In the genomic region with DNA sequence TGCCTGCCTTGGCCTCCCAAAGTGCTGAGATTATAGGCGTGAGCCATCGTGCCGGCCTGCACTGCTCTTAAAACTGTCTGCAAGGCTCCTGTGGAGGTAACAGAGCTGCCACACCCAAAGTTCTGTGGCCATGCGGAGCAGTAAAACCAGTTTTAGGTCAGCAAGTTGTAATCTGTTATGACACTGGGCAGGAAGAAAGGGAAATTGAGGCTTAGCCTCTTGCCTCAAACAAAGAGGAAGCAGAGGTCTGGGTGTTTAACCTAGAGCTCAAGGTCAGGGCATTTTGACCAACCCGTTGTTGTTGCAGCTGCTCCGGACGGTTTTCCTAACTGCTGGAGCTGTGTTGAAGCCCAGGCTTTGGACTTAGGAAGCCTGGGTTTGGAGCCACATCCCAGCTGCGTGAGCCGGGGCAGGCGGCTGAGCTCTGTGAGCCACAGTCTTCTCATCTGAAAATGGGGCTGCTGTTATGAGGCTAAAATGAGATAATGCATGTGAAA, we compare ENCODE assay signal across 12 cellular contexts. TPM values are rescaled to one million over a fixed set of nuclear protein-coding genes. Genes with fewer than 3 reads are reported as not detected.
DNase-seq lines count a peak whose midpoint lies in the region; ATAC-seq and TF ChIP-seq lines count a peak whose summit lies in the region.
"Had no signal": no experiment of that assay in that cellular context is flagged by ENCODE, and none has a peak within 500 bp of the region (broad histone marks: within the 10 kb centered on the region; RNA-seq: fewer than 3 reads in every experiment).

No MANE protein-coding gene starts in this region.

- TF ChIP-seq CTCF in MM.1S (IDR thresholded peaks at IDR 0.05; ENCODE audit: low read length) = no peak

- no peak overlapping the region for H2BK5ac ChIP-seq in mesenchymal stem cell (ENCODE audit: low read depth, low read length, poor library complexity, severe bottlenecking)

- no peak overlapping the region for H3K9ac ChIP-seq in mesenchymal stem cell (ENCODE audit: low read length)
- no peak overlapping the region for H3K9ac ChIP-seq in MM.1S (ENCODE audit: low read length)

- peak overlapping the region; percentile 7 for H2AK5ac ChIP-seq in mesenchymal stem cell (ENCODE audit: low read length, severe bottlenecking)

- no peak overlapping the region for H4K8ac ChIP-seq in mesenchymal stem cell (ENCODE audit: low read length)

- no peak overlapping the region for H3K14ac ChIP-seq in mesenchymal stem cell (ENCODE audit: low read length in 2 of 2)

- H2BK120ac ChIP-seq in mesenchymal stem cell (ENCODE audit: low read depth, low read length) = no peak overlapping the region

- intact Hi-C loops in Right ventricle myocardium superior (cut with DNase I) = loop anchor here (5.0 kb wide), 1 partner anchor 209 kb away; no protein-coding TSS in a partner anchor
- intact Hi-C loops in left cardiac atrium (cut with DNase I) = loop anchor here in 1 of 2 donors (5.0 kb wide), 1 partner anchor 144 kb away; no protein-coding TSS in a partner anchor

- no peak overlapping the region for H3K4me3 ChIP-seq in mesenchymal stem cell (ENCODE audit: insufficient read depth in 1 of 2, low read depth in 1 of 2, low read length in 2 of 2)
- no peak overlapping the region for H3K4me3 ChIP-seq in MM.1S (ENCODE audit: low read length)
- H3K4me3 ChIP-seq: A549, heart left ventricle had no signal

- no peaks in the 10 kb centered on the region for H3K9me3 ChIP-seq in mesenchymal stem cell (ENCODE audit: control insufficient read depth, low read length)
- H3K9me3 ChIP-seq in MM.1S (replicated peaks; ENCODE audit: insufficient read depth, low read length) = no peaks in the 10 kb centered on the region
- H3K9me3 ChIP-seq: A549, heart left ventricle had no signal

- H3K36me3 ChIP-seq in mesenchymal stem cell (ENCODE audit: control insufficient read depth in 1 of 2, insufficient read depth in 2 of 2, low read depth in 1 of 2, low read length in 2 of 2) (peaks cover 0 to 4% of the 10 kb centered on the region in 2 experiments), MM.1S (replicated peaks; ENCODE audit: insufficient read depth, low read length) (no peaks in the 10 kb centered on the region)
- H3K36me3 ChIP-seq: heart left ventricle had no signal

- H3K4ac ChIP-seq in mesenchymal stem cell (ENCODE audit: low read depth in 1 of 2, low read length in 2 of 2) = no peak overlapping the region

- DNase-seq in Right ventricle myocardium superior = no peak
- no peak for DNase-seq in left cardiac atrium
- no peak for DNase-seq in mesenchymal stem cell
- no peak for DNase-seq in NCI-H146 treated with DMSO at 0.1 percent for 48 hours (lab: John Stamatoyannopoulos, UW; ENCODE audit: unreplicated experiment)
- DNase-seq in MM.1S = no peak
- DNase-seq: COR-L47, heart left ventricle, NCI-H1436 had no signal

- H3K4me1 ChIP-seq in mesenchymal stem cell (ENCODE audit: control insufficient read depth, insufficient read depth, low read depth, low read length) (peaks cover 13% of the 10 kb centered on the region), MM.1S (ENCODE audit: low read length) (peaks cover 16% of the 10 kb centered on the region)

- peaks cover under 1% of the 10 kb centered on the region for H3K79me1 ChIP-seq in mesenchymal stem cell (replicated peaks; ENCODE audit: low read length, poor library complexity, severe bottlenecking)

- no peaks in the 10 kb centered on the region for H3K79me2 ChIP-seq in MM.1S (ENCODE audit: low read length)

- H2AFZ ChIP-seq in mesenchymal stem cell (ENCODE audit: low read depth, low read length) = no peak overlapping the region
- H2AFZ ChIP-seq in MM.1S (ENCODE audit: low read length) = no peak overlapping the region

- WGBS in adipose tissue, 3 donors = 57 to 64% (median 64%) methylated on average over 10 of the region's 10 CpGs
- WGBS in mesenchymal stem cell = 87% methylated on average over 10 of the region's 10 CpGs

- H3K18ac ChIP-seq in mesenchymal stem cell (ENCODE audit: low read depth in 1 of 2, low read length in 2 of 2) = no peak overlapping the region

- no peak overlapping the region for H3K23ac ChIP-seq in mesenchymal stem cell (ENCODE audit: low read length in 2 of 2)

- H3K27me3 ChIP-seq in mesenchymal stem cell (ENCODE audit: control insufficient read depth in 1 of 2, insufficient read depth in 1 of 2, low read length in 2 of 2) (no peaks in the 10 kb centered on the region), MM.1S (replicated peaks; ENCODE audit: insufficient read depth, low read length) (no peaks in the 10 kb centered on the region)
- H3K27me3 ChIP-seq: heart left ventricle had no signal

- no peak overlapping the region for H2BK15ac ChIP-seq in mesenchymal stem cell (ENCODE audit: low read depth, poor library complexity, severe bottlenecking)

- ATAC-seq in Right ventricle myocardium superior (ENCODE audit: poor library complexity) (peak; percentile 15), left cardiac atrium (no peak), GM19455 (IDR thresholded peaks at IDR 0.05; ENCODE audit: unreplicated experiment) (no peak), HG02763 (IDR thresholded peaks at IDR 0.05; ENCODE audit: unreplicated experiment) (no peak)
- ATAC-seq: A549 had no signal

- no peak overlapping the region for H3K4me2 ChIP-seq in mesenchymal stem cell (ENCODE audit: low read length, poor library complexity, severe bottlenecking)
- H3K4me2 ChIP-seq in MM.1S (ENCODE audit: low read depth, low read length) = no peak overlapping the region
- H3K4me2 ChIP-seq: A549 had no signal

- no peak overlapping the region for H2BK12ac ChIP-seq in mesenchymal stem cell (ENCODE audit: low read length in 2 of 2)

- peak overlapping the region; percentile 50 for H4K91ac ChIP-seq in mesenchymal stem cell (ENCODE audit: low read length)

- H3K27ac ChIP-seq in adipose tissue (ENCODE audit: low read depth, low read length) (peak overlapping the region; percentile 26), mesenchymal stem cell (ENCODE audit: low read length, poor library complexity, severe bottlenecking) (no peak overlapping the region), MM.1S (ENCODE audit: low read length) (no peak overlapping the region)
- H3K27ac ChIP-seq: A549 had no signal

- H4K20me1 ChIP-seq in MM.1S (ENCODE audit: insufficient read depth, low read length) = no peaks in the 10 kb centered on the region

- peaks cover 22% of the 10 kb centered on the region for H3F3A ChIP-seq in MM.1S (ENCODE audit: insufficient read depth, low read length)

- H3K9me2 ChIP-seq in MM.1S (replicated peaks; ENCODE audit: insufficient read depth, low read length) = no peaks in the 10 kb centered on the region

RNA-seq across cellular contexts. Expression of a gene that starts 7.4 kb away (rescaled TPM):
- total RNA-seq in Right ventricle myocardium superior (10.9 TPM), left cardiac atrium (10 to 100 TPM in 1 of 2 donors, 1 to 10 TPM in 1; 7.6 to 27.2 TPM)
- polyA plus RNA-seq in adipose tissue = 10 to 100 TPM; 10.9 to 22.4 (median 17.4) TPM
- polyA plus RNA-seq in mesenchymal stem cell (2013, experiment 1 of 2) = 8.0 TPM
- polyA plus RNA-seq in mesenchymal stem cell (2013, experiment 2 of 2) = 7.5 TPM

RNA-seq across cellular contexts. Expression of a gene that starts 17.4 kb away (rescaled TPM):
- total RNA-seq in Right ventricle myocardium superior (187 TPM), left cardiac atrium (100 to 1,000 TPM; 258 to 344 TPM)
- 100 to 1,000 TPM in 2 of 3 donors, 10 to 100 TPM in 1; 77.7 to 201 (median 193) TPM for polyA plus RNA-seq in adipose tissue
- polyA plus RNA-seq in mesenchymal stem cell (2013, experiment 1 of 2) = 268 TPM
- 270 TPM for polyA plus RNA-seq in mesenchymal stem cell (2013, experiment 2 of 2)

RNA-seq across cellular contexts. Expression of a gene that starts 37.3 kb away (rescaled TPM):
- total RNA-seq in Right ventricle myocardium superior = 14.5 TPM
- total RNA-seq in left cardiac atrium = 10 to 100 TPM; 16.6 to 18.6 TPM
- 10 to 100 TPM; 25.5 to 30.5 (median 26.0) TPM for polyA plus RNA-seq in adipose tissue
- polyA plus RNA-seq in mesenchymal stem cell (2013, experiment 1 of 2) = 60.5 TPM
- 56.7 TPM for polyA plus RNA-seq in mesenchymal stem cell (2013, experiment 2 of 2)

RNA-seq across cellular contexts. Expression of a gene that starts 37.4 kb away (rescaled TPM):
- total RNA-seq in Right ventricle myocardium superior = 18.5 TPM
- 10 to 100 TPM; 26.2 to 26.5 TPM for total RNA-seq in left cardiac atrium
- 10 to 100 TPM; 19.6 to 31.8 (median 25.2) TPM for polyA plus RNA-seq in adipose tissue
- 38.8 TPM for polyA plus RNA-seq in mesenchymal stem cell (2013, experiment 1 of 2)
- 39.7 TPM for polyA plus RNA-seq in mesenchymal stem cell (2013, experiment 2 of 2)
